16 cellular contexts compared by ENCODE assay signal in genomic region chr11:118003456-118003855, GRCh38. TPM values are rescaled to one million over a fixed set of nuclear protein-coding genes. Genes with fewer than 3 reads are reported as not detected.
DNase-seq lines count a peak whose midpoint lies in the region; ATAC-seq lines count a peak whose summit lies in the region.
"Had no signal": no experiment of that assay in that cellular context is flagged by ENCODE, and none has a peak within 500 bp of the region (broad histone marks: within the 10 kb centered on the region; RNA-seq: fewer than 3 reads in every experiment).

No MANE protein-coding gene starts in this region.

- no peaks in the 10 kb centered on the region for H3K79me2 ChIP-seq in Karpas-422 (ENCODE audit: low read length)

- H4K20me1 ChIP-seq in Karpas-422 (ENCODE audit: insufficient read depth, low read depth, low read length): no peaks in the 10 kb centered on the region

- peaks cover 100% of the 10 kb centered on the region for H3K4me1 ChIP-seq in CD4-positive, alpha-beta memory T cell (ENCODE audit: insufficient read depth, low read length)
- peaks cover 60% of the 10 kb centered on the region for H3K4me1 ChIP-seq in Karpas-422 (ENCODE audit: low read length)

- no peaks in the 10 kb centered on the region for H3K27me3 Mint-ChIP-seq in CD4-positive, alpha-beta memory T cell
- no peaks in the 10 kb centered on the region for H3K27me3 Mint-ChIP-seq in activated naive CD8-positive, alpha-beta T cell treated with anti-CD3 and anti-CD28 coated beads, Interleukin-2, amount 10 ng/mL, durations not matched to agents 7 days and 5 days
- H3K27me3 Mint-ChIP-seq in natural killer cell treated with Interleukin-12 subunit alpha and Interleukin-12 subunit beta and Interleukin-15 and Interleukin-18, amount 100 ng/mL, for 72 hours: no peaks in the 10 kb centered on the region

- peak overlapping the region; percentile 53 for H3K27ac ChIP-seq in CD4-positive, alpha-beta memory T cell (ENCODE audit: low read depth, low read length)
- H3K27ac ChIP-seq in Karpas-422 (ENCODE audit: low read length): peak overlapping the region; percentile 57; the same call in 1 of the 2 replicates
- H3K27ac ChIP-seq: GM23248 had no signal

- intact Hi-C loops in CD4-positive, alpha-beta memory T cell (cut with micrococcal nuclease): loop anchor here (1.0 to 5.0 kb wide), 3 partner anchors 17 to 161 kb away; partner anchors contain the start of gene IL10RA

- peak overlapping the region in 1 of 2 donors; percentile 5 for H3K4me3 ChIP-seq in CD4-positive, alpha-beta memory T cell (ENCODE audit: low read length in 2 of 2)
- no peak overlapping the region for H3K4me3 ChIP-seq in Karpas-422 (ENCODE audit: low read length)
- H3K4me3 ChIP-seq: GM23248 had no signal

- no peaks in the 10 kb centered on the region for H3K9me2 ChIP-seq in Karpas-422 (replicated peaks; ENCODE audit: insufficient read depth, low read length)

- POLR2A ChIA-PET in CD4-positive, alpha-beta memory T cell (lab: Charles Lee; ENCODE audit: partially characterized antibody): interaction anchor here (1.2 to 51.5 kb wide), 9 partner anchors 1 to 196 kb away, joined by 4 to 2125 read pairs (median 41); partner anchors contain the start of gene IL10RA
- POLR2A ChIA-PET in activated naive CD8-positive, alpha-beta T cell treated with anti-CD3 and anti-CD28 coated beads, Interleukin-2, amount 10 ng/mL, durations not matched to agents 7 days and 5 days (lab: Charles Lee): interaction anchor here (0.9 to 32.4 kb wide), 15 partner anchors 8 to 188 kb away, joined by 3 to 608 read pairs (median 21); partner anchors contain the start of genes FXYD2 and IL10RA

- no peak overlapping the region for H3K4me2 ChIP-seq in Karpas-422 (ENCODE audit: low read depth, low read length, poor library complexity, severe bottlenecking)

- no peaks in the 10 kb centered on the region for H3K27me3 ChIP-seq in CD4-positive, alpha-beta memory T cell (ENCODE audit: insufficient read depth, low read length)
- no peaks in the 10 kb centered on the region for H3K27me3 ChIP-seq in Karpas-422 (ENCODE audit: low read length)

- peak overlapping the region; percentile 86 to 96 (median 91) for H3K27ac Mint-ChIP-seq in CD4-positive, alpha-beta memory T cell
- peak overlapping the region; percentile 96 for H3K27ac Mint-ChIP-seq in activated naive CD8-positive, alpha-beta T cell treated with anti-CD3 and anti-CD28 coated beads, Interleukin-2, amount 10 ng/mL, durations not matched to agents 7 days and 5 days
- H3K27ac Mint-ChIP-seq in natural killer cell treated with Interleukin-12 subunit alpha and Interleukin-12 subunit beta and Interleukin-15 and Interleukin-18, amount 100 ng/mL, for 72 hours: peak overlapping the region; percentile 94 to 98
- H3K27ac Mint-ChIP-seq: nephron progenitor cell, WTC11 had no signal

- no peak overlapping the region for H2AFZ ChIP-seq in Karpas-422 (ENCODE audit: low read length)
- H2AFZ ChIP-seq: GM23248 had no signal

- H3K36me3 ChIP-seq in CD4-positive, alpha-beta memory T cell (ENCODE audit: insufficient read depth, low read length): peaks cover 23% of the 10 kb centered on the region
- H3K36me3 ChIP-seq in Karpas-422 (ENCODE audit: insufficient read depth, low read length): no peaks in the 10 kb centered on the region

- peaks cover 0 to 9% (median 4%) of the 10 kb centered on the region in 8 donors for H3K9me3 Mint-ChIP-seq in CD4-positive, alpha-beta memory T cell
- peaks cover 5% of the 10 kb centered on the region for H3K9me3 Mint-ChIP-seq in activated naive CD8-positive, alpha-beta T cell treated with anti-CD3 and anti-CD28 coated beads, Interleukin-2, amount 10 ng/mL, durations not matched to agents 7 days and 5 days
- H3K9me3 Mint-ChIP-seq in natural killer cell treated with Interleukin-12 subunit alpha and Interleukin-12 subunit beta and Interleukin-15 and Interleukin-18, amount 100 ng/mL, for 72 hours: peaks cover 6% of the 10 kb centered on the region

- no peak overlapping the region for H3K9ac ChIP-seq in Karpas-422 (ENCODE audit: low read length)
- H3K9ac ChIP-seq: GM23248 had no signal

- peaks cover 75 to 100% (median 94%) of the 10 kb centered on the region in 4 donors for H3K4me1 Mint-ChIP-seq in CD4-positive, alpha-beta memory T cell
- peaks cover 87% of the 10 kb centered on the region for H3K4me1 Mint-ChIP-seq in activated naive CD8-positive, alpha-beta T cell treated with anti-CD3 and anti-CD28 coated beads, Interleukin-2, amount 10 ng/mL, durations not matched to agents 7 days and 5 days
- H3K4me1 Mint-ChIP-seq in natural killer cell treated with Interleukin-12 subunit alpha and Interleukin-12 subunit beta and Interleukin-15 and Interleukin-18, amount 100 ng/mL, for 72 hours (ENCODE audit: low read depth in 2 of 2): peaks cover 80 to 81% of the 10 kb centered on the region in 2 donors

- H3K4me3 Mint-ChIP-seq in CD4-positive, alpha-beta memory T cell: peak overlapping the region; percentile 56 to 82 (median 70)
- peak overlapping the region; percentile 65 for H3K4me3 Mint-ChIP-seq in activated naive CD8-positive, alpha-beta T cell treated with anti-CD3 and anti-CD28 coated beads, Interleukin-2, amount 10 ng/mL, durations not matched to agents 7 days and 5 days
- peak overlapping the region; percentile 79 for H3K4me3 Mint-ChIP-seq in natural killer cell treated with Interleukin-12 subunit alpha and Interleukin-12 subunit beta and Interleukin-15 and Interleukin-18, amount 100 ng/mL, for 72 hours
- H3K4me3 Mint-ChIP-seq: nephron progenitor cell, WTC11 had no signal

- peaks cover 17 to 28% of the 10 kb centered on the region in 2 donors for H3K36me3 Mint-ChIP-seq in CD4-positive, alpha-beta memory T cell
- peaks cover 33% of the 10 kb centered on the region for H3K36me3 Mint-ChIP-seq in activated naive CD8-positive, alpha-beta T cell treated with anti-CD3 and anti-CD28 coated beads, Interleukin-2, amount 10 ng/mL, durations not matched to agents 7 days and 5 days
- peaks cover 6% of the 10 kb centered on the region for H3K36me3 Mint-ChIP-seq in natural killer cell treated with Interleukin-12 subunit alpha and Interleukin-12 subunit beta and Interleukin-15 and Interleukin-18, amount 100 ng/mL, for 72 hours
- H3K36me3 Mint-ChIP-seq: WTC11 had no signal

- H3K9me3 ChIP-seq in CD4-positive, alpha-beta memory T cell (ENCODE audit: control insufficient read depth in 1 of 2, low read length in 2 of 2): no peaks in the 10 kb centered on the region
- H3K9me3 ChIP-seq in Karpas-422 (ENCODE audit: low read length): no peaks in the 10 kb centered on the region

- CTCF ChIA-PET in CD4-positive, alpha-beta memory T cell (lab: Charles Lee; ENCODE audit: partially characterized antibody): interaction anchor here (1.1 to 19.1 kb wide), 8 partner anchors 10 to 196 kb away, joined by 3 to 211 read pairs (median 10); partner anchors contain the start of gene IL10RA

- DNase-seq in CD4-positive, alpha-beta memory T cell: peak in 1 of 5 donors; percentile 42
- DNase-seq in Karpas-422 (no peak), NCI-H2196 (lab: John Stamatoyannopoulos, UW; ENCODE audit: unreplicated experiment) (no peak), hippocampal formation (lab: John Stamatoyannopoulos, UW) (no peak)
- no peak for DNase-seq in activated naive CD8-positive, alpha-beta T cell treated with anti-CD3 and anti-CD28 coated beads, Interleukin-2, amount 10 ng/mL, durations not matched to agents 7 days and 5 days
- no peak for DNase-seq in natural killer cell treated with Interleukin-12 subunit alpha and Interleukin-12 subunit beta and Interleukin-15 and Interleukin-18, amount 100 ng/mL, for 72 hours (ENCODE audit: low spot score)
- DNase-seq: GM23248, NCI-H2081 treated with DMSO at 0.1 percent for 48 hours, nephron progenitor cell, substantia nigra had no signal

- no peak for ATAC-seq in activated naive CD8-positive, alpha-beta T cell treated with anti-CD3 and anti-CD28 coated beads, Interleukin-2, amount 10 ng/mL, durations not matched to agents 7 days and 5 days (ENCODE audit: low read depth)
- ATAC-seq in natural killer cell treated with Interleukin-12 subunit alpha and Interleukin-12 subunit beta and Interleukin-15 and Interleukin-18, amount 100 ng/mL, for 72 hours: no peak
- ATAC-seq in HG03469 (IDR thresholded peaks at IDR 0.05; ENCODE audit: unreplicated experiment) (no peak), GM21737 (IDR thresholded peaks at IDR 0.05; ENCODE audit: unreplicated experiment) (no peak)

RNA-seq across cellular contexts. Expression of gene IL10RA, which starts 17.3 kb away (rescaled TPM):
- total RNA-seq in CD4-positive, alpha-beta memory T cell: 100 to 1,000 TPM; 398 to 406 TPM
- polyA plus RNA-seq in CD4-positive, alpha-beta memory T cell: 100 to 1,000 TPM; 362 to 468 TPM
- 25.5 and 49.8 TPM in 2 replicates for total RNA-seq in Karpas-422 (2014; rRNA removed; shearing (Covaris generic); ENCODE audit: low replicate concordance)
- 100 to 1,000 TPM; 304 TPM for total RNA-seq in activated naive CD8-positive, alpha-beta T cell treated with anti-CD3 and anti-CD28 coated beads, Interleukin-2, amount 10 ng/mL, durations not matched to agents 7 days and 5 days
- 10 to 100 TPM; 59.8 to 83.6 TPM for total RNA-seq in natural killer cell treated with Interleukin-12 subunit alpha and Interleukin-12 subunit beta and Interleukin-15 and Interleukin-18, amount 100 ng/mL, for 72 hours
- total RNA-seq: bronchial epithelial cell, G401, GM23248, SK-MEL-5 had no signal
- polyA plus RNA-seq: GM23248 had no signal
